Comparison of ENCODE assay signal across 1 cellular context in the genomic region with DNA sequence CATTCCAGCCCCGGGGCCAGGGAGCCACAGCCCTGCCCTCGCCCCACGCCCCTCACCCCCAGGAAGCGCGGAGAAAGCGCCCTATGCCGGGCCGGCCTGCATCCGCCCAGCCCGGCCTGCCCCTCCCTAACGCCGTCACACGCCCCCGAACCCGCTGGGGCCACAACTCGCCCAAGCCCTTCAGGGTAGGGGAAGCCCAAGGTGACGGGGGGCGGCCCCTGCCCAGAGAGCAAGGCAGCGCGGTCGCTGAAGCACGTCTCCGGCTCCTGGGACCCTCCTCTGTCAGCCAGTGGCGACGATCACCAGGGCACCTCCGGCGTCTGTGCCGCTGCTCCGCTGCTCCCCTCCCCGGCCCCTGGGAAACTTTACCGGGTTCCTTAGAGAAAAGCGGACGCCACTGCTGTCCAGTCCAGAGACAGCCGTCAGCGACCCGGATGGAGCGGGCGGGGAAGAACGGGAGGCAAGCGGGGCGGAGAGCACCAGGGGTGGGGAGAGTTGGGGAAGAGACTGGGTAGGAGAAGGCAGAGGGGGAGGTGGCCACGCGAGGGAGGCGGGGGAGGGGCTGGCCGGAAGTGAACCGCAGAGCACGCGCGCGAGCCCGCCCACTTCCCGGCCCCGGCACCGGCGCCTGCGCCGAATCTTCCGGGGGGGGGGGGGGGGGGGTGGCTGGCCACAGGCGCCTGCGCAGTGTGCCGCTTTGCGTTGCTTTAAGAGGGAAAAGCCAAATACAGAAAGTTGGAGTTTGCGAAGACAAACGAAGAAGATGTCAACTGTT.
TF ChIP-seq lines count a peak whose summit lies in the region.

A gene with protein sequence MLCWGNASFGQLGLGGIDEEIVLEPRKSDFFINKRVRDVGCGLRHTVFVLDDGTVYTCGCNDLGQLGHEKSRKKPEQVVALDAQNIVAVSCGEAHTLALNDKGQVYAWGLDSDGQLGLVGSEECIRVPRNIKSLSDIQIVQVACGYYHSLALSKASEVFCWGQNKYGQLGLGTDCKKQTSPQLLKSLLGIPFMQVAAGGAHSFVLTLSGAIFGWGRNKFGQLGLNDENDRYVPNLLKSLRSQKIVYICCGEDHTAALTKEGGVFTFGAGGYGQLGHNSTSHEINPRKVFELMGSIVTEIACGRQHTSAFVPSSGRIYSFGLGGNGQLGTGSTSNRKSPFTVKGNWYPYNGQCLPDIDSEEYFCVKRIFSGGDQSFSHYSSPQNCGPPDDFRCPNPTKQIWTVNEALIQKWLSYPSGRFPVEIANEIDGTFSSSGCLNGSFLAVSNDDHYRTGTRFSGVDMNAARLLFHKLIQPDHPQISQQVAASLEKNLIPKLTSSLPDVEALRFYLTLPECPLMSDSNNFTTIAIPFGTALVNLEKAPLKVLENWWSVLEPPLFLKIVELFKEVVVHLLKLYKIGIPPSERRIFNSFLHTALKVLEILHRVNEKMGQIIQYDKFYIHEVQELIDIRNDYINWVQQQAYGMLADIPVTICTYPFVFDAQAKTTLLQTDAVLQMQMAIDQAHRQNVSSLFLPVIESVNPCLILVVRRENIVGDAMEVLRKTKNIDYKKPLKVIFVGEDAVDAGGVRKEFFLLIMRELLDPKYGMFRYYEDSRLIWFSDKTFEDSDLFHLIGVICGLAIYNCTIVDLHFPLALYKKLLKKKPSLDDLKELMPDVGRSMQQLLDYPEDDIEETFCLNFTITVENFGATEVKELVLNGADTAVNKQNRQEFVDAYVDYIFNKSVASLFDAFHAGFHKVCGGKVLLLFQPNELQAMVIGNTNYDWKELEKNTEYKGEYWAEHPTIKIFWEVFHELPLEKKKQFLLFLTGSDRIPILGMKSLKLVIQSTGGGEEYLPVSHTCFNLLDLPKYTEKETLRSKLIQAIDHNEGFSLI (minus strand): TSS at position 509 of the 775 bp plus-strand sequence. CDS start 2,175 bp downstream, outside the sequence.

TF ChIP-seq in K562, 482 proteins besides CTCF, POLR2A, EP300 and RAD21 (continued from another document and continues in another):
- TF ChIP-seq, protein P1, sequence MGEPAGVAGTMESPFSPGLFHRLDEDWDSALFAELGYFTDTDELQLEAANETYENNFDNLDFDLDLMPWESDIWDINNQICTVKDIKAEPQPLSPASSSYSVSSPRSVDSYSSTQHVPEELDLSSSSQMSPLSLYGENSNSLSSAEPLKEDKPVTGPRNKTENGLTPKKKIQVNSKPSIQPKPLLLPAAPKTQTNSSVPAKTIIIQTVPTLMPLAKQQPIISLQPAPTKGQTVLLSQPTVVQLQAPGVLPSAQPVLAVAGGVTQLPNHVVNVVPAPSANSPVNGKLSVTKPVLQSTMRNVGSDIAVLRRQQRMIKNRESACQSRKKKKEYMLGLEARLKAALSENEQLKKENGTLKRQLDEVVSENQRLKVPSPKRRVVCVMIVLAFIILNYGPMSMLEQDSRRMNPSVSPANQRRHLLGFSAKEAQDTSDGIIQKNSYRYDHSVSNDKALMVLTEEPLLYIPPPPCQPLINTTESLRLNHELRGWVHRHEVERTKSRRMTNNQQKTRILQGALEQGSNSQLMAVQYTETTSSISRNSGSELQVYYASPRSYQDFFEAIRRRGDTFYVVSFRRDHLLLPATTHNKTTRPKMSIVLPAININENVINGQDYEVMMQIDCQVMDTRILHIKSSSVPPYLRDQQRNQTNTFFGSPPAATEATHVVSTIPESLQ (CRISPR knock-in tag; IDR thresholded peaks at IDR 0.05), result no peak; the same call in 1 of the 2 replicates
- TF ChIP-seq CXXC5 (CRISPR knock-in tag; IDR thresholded peaks at IDR 0.05) (peak; percentile 63), BMI1 (IDR thresholded peaks at IDR 0.05; ENCODE audit: low read length) (no peak), ZNF507 (tag; conservative IDR thresholded peaks at IDR 0.05) (no peak), CBFA2T3 (IDR thresholded peaks at IDR 0.05) (0 out of 2 replicates have a peak, but pooled peaks have one; percentile 2), L3MBTL2 (IDR thresholded peaks at IDR 0.05) (no peak), ZBTB1 (CRISPR knock-in tag; IDR thresholded peaks at IDR 0.05; ENCODE audit: borderline replicate concordance, low read depth) (no peak), MYNN (IDR thresholded peaks at IDR 0.05) (no peak), MYNN (CRISPR knock-in tag; IDR thresholded peaks at IDR 0.05) (no peak), SREBF2 (CRISPR knock-in tag; IDR thresholded peaks at IDR 0.05) (no peak), NCOA6 (IDR thresholded peaks at IDR 0.05) (no peak), ZNF639 (CRISPR knock-in tag; conservative IDR thresholded peaks at IDR 0.05 in 1 of 2, IDR thresholded peaks at IDR 0.05 in 1 of 2) (peak in 1 of 2 experiments; percentile 95; a peak in 2 of 4 replicates), ZNF511 (CRISPR knock-in tag; IDR thresholded peaks at IDR 0.05) (peak; percentile 58; the same call in 1 of the 2 replicates), HSF4 (CRISPR knock-in tag; IDR thresholded peaks at IDR 0.05; ENCODE audit: borderline replicate concordance) (no peak), ZNF778 (CRISPR knock-in tag; IDR thresholded peaks at IDR 0.05) (no peak), ZNF146 (CRISPR knock-in tag; IDR thresholded peaks at IDR 0.05; ENCODE audit: unreplicated experiment) (no peak), BRF1 (IDR thresholded peaks at IDR 0.05; ENCODE audit: borderline replicate concordance, extremely low read depth, insufficient read length) (no peak), MCM2 (IDR thresholded peaks at IDR 0.05; ENCODE audit: low read depth) (no peak), SIN3A (IDR thresholded peaks at IDR 0.05; ENCODE audit: borderline replicate concordance in 2 of 2, control insufficient read depth in 1 of 2, low read depth in 2 of 2, low read length in 2 of 2) (peak; percentile 47 to 86; a peak in 3 of 4 replicates), ADNP (tag; IDR thresholded peaks at IDR 0.05) (no peak), FUS (optimal IDR thresholded peaks at IDR 0.05; ENCODE audit: low read depth, low read length) (no peak), TCF7 (IDR thresholded peaks at IDR 0.05; ENCODE audit: borderline replicate concordance) (no peak), FOS (IDR thresholded peaks at IDR 0.05; ENCODE audit: extremely low read depth, insufficient read length) (no peak), NR2C1 (IDR thresholded peaks at IDR 0.05) (0 out of 2 replicates have a peak, but pooled peaks have one; percentile 30), NR2C1 (tag; IDR thresholded peaks at IDR 0.05) (peak; percentile 59; the same call in 1 of the 2 replicates), PCBP1 (IDR thresholded peaks at IDR 0.05; ENCODE audit: low read depth, low read length, poor library complexity, severe bottlenecking) (peak; percentile 89), KLF6 (CRISPR knock-in tag; IDR thresholded peaks at IDR 0.05; ENCODE audit: borderline replicate concordance) (no peak), BDP1 (IDR thresholded peaks at IDR 0.05; ENCODE audit: insufficient read depth, insufficient read length) (no peak), BACH1 (tag; IDR thresholded peaks at IDR 0.05) (no peak), GABPB2 (CRISPR knock-in tag; conservative IDR thresholded peaks at IDR 0.05) (no peak), POLR2B (IDR thresholded peaks at IDR 0.05; ENCODE audit: low read depth, partially characterized antibody) (peak; percentile 83), RNF219 (CRISPR knock-in tag; IDR thresholded peaks at IDR 0.05) (no peak)
- TF ChIP-seq, protein P2, sequence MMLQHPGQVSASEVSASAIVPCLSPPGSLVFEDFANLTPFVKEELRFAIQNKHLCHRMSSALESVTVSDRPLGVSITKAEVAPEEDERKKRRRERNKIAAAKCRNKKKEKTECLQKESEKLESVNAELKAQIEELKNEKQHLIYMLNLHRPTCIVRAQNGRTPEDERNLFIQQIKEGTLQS (IDR thresholded peaks at IDR 0.05), result no peak
- TF ChIP-seq, protein P2 (CRISPR knock-in tag; conservative IDR thresholded peaks at IDR 0.05), result no peak
- TF ChIP-seq, protein P3, sequence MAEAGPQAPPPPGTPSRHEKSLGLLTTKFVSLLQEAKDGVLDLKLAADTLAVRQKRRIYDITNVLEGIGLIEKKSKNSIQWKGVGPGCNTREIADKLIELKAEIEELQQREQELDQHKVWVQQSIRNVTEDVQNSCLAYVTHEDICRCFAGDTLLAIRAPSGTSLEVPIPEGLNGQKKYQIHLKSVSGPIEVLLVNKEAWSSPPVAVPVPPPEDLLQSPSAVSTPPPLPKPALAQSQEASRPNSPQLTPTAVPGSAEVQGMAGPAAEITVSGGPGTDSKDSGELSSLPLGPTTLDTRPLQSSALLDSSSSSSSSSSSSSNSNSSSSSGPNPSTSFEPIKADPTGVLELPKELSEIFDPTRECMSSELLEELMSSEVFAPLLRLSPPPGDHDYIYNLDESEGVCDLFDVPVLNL (CRISPR knock-in tag; IDR thresholded peaks at IDR 0.05; ENCODE audit: low read depth), result peak; percentile 68; the same call in 1 of the 2 replicates
- TF ChIP-seq, protein P4, sequence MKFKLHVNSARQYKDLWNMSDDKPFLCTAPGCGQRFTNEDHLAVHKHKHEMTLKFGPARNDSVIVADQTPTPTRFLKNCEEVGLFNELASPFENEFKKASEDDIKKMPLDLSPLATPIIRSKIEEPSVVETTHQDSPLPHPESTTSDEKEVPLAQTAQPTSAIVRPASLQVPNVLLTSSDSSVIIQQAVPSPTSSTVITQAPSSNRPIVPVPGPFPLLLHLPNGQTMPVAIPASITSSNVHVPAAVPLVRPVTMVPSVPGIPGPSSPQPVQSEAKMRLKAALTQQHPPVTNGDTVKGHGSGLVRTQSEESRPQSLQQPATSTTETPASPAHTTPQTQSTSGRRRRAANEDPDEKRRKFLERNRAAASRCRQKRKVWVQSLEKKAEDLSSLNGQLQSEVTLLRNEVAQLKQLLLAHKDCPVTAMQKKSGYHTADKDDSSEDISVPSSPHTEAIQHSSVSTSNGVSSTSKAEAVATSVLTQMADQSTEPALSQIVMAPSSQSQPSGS (CRISPR knock-in tag; IDR thresholded peaks at IDR 0.05), result no peak
- TF ChIP-seq, protein P5, sequence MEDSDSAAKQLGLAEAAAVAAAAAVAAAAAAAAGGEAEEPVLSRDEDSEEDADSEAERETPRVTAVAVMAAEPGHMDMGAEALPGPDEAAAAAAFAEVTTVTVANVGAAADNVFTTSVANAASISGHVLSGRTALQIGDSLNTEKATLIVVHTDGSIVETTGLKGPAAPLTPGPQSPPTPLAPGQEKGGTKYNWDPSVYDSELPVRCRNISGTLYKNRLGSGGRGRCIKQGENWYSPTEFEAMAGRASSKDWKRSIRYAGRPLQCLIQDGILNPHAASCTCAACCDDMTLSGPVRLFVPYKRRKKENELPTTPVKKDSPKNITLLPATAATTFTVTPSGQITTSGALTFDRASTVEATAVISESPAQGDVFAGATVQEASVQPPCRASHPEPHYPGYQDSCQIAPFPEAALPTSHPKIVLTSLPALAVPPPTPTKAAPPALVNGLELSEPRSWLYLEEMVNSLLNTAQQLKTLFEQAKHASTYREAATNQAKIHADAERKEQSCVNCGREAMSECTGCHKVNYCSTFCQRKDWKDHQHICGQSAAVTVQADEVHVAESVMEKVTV (CRISPR knock-in tag; IDR thresholded peaks at IDR 0.05), result no peak
- TF ChIP-seq, protein P6, sequence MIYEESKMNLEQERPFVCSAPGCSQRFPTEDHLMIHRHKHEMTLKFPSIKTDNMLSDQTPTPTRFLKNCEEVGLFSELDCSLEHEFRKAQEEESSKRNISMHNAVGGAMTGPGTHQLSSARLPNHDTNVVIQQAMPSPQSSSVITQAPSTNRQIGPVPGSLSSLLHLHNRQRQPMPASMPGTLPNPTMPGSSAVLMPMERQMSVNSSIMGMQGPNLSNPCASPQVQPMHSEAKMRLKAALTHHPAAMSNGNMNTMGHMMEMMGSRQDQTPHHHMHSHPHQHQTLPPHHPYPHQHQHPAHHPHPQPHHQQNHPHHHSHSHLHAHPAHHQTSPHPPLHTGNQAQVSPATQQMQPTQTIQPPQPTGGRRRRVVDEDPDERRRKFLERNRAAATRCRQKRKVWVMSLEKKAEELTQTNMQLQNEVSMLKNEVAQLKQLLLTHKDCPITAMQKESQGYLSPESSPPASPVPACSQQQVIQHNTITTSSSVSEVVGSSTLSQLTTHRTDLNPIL (CRISPR knock-in tag; IDR thresholded peaks at IDR 0.05), result no peak
